8 cellular contexts compared by ENCODE assay signal in the genomic region with DNA sequence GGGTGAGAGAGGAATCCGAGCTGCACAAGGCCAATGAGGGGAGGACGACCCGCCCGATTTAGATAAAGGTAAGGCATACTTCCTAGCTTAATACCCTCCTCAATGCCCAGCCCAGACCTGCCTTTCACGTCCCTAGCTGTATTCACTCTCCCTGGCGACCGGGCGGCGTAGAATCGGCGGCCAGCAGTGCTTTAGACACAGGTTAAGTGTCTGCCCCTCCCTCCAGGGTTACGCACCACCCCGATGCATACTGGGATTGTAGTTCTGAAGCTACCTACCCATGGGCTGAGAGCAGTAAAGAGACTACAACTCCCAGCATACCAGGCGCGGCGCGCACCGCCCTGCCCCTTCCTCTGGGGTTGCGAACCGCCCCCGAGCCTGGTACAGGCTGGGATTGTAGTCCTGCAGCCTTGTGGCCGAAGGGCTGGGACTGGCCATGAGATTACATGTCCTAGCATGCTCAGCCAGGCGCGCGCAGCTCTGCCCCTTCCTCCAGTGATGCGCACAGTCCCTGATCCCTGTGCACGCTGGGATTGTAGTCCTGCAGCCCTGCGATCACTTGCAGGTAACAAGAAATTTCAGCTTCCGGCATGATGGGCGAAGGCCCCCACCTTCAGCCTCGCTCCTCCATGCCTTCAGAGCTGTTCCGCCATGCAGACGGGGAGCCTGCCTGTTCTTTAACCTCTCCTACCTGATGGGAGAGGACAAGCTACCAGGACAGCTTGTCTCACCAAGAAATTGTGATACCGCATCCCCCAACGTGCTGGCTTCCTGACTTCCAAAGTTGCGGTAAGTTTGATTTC. TPM values are rescaled to one million over a fixed set of nuclear protein-coding genes. Genes with fewer than 3 reads are reported as not detected.
DNase-seq lines count a peak whose midpoint lies in the region; ATAC-seq and TF ChIP-seq lines count a peak whose summit lies in the region.

No MANE protein-coding gene starts in this region.

- intact Hi-C loops in prostate gland (cut with DNase I) = no loop called here

- no peaks in the 10 kb centered on the region for H3K27me3 Mint-ChIP-seq in T-helper 17 cell

- ATAC-seq in GM18499 (IDR thresholded peaks at IDR 0.05; ENCODE audit: insufficient read depth, unreplicated experiment) = peak; percentile 96
- ATAC-seq in HG02938 (IDR thresholded peaks at IDR 0.05; ENCODE audit: unreplicated experiment) = peak; percentile 97
- peak; percentile 100 for ATAC-seq in T-helper 17 cell

- TF ChIP-seq CTCF in right atrium auricular region (IDR thresholded peaks at IDR 0.05) (no peak), prostate gland (IDR thresholded peaks at IDR 0.05) (peak in 2 of 4 experiments; percentile 40 to 48)

- H3K4me3 ChIP-seq in right atrium auricular region = peak overlapping the region; percentile 77 to 79
- H3K4me3 ChIP-seq in prostate gland = peak overlapping the region; percentile 44 to 65
- peak overlapping the region; percentile 65 for H3K4me3 ChIP-seq in urinary bladder (ENCODE audit: low read depth, low read length)

- H3K27ac ChIP-seq in right atrium auricular region (peak overlapping the region; percentile 79 to 81), prostate gland (peak overlapping the region; percentile 64 to 72), urinary bladder (ENCODE audit: low read depth) (peak overlapping the region; percentile 68)

- TF ChIP-seq POLR2A in prostate gland (IDR thresholded peaks at IDR 0.05) = peak; percentile 64

- H3K4me3 Mint-ChIP-seq in T-helper 17 cell = peak overlapping the region; percentile 99

- H3K27me3 ChIP-seq in right atrium auricular region (no peaks in the 10 kb centered on the region), prostate gland (replicated peaks; ENCODE audit: insufficient read depth) (no peaks in the 10 kb centered on the region)

- under 1% methylated on average over 36 of the region's 36 CpGs for WGBS in prostate gland
- WGBS in urinary bladder = under 1% methylated on average over 36 of the region's 36 CpGs

- H3K27ac Mint-ChIP-seq in T-helper 17 cell = peak overlapping the region; percentile 93

- peak; percentile 94 for DNase-seq in NCI-H1694 treated with DMSO at 0.1 percent for 48 hours (lab: John Stamatoyannopoulos, UW)
- DNase-seq in T-helper 17 cell = peak; percentile 80 to 84 (median 82)
- DNase-seq in anterior cingulate cortex (lab: John Stamatoyannopoulos, UW) = peak; percentile 86 to 100 (median 98)
- peak; percentile 98 for DNase-seq in right atrium auricular region (ENCODE audit: low spot score)
- DNase-seq in prostate gland (ENCODE audit: low spot score) = peak; percentile 98

- H3K36me3 Mint-ChIP-seq in T-helper 17 cell (ENCODE audit: low read depth) = no peaks in the 10 kb centered on the region

- H3K36me3 ChIP-seq in right atrium auricular region (no peaks in the 10 kb centered on the region), prostate gland (no peaks in the 10 kb centered on the region), urinary bladder (ENCODE audit: insufficient read depth) (no peaks in the 10 kb centered on the region)

- H3K4me1 Mint-ChIP-seq in T-helper 17 cell = peaks cover 41% of the 10 kb centered on the region

- H3K4me1 ChIP-seq in right atrium auricular region = peaks cover 0 to 22% of the 10 kb centered on the region in 2 donors
- H3K4me1 ChIP-seq in prostate gland (replicated peaks) = peaks cover 3% of the 10 kb centered on the region
- no peaks in the 10 kb centered on the region for H3K4me1 ChIP-seq in urinary bladder (ENCODE audit: insufficient read depth)

- H3K9me3 ChIP-seq in T-helper 17 cell (ENCODE audit: control insufficient read depth, low read length, poor library complexity, severe bottlenecking) = no peaks in the 10 kb centered on the region
- H3K9me3 ChIP-seq in right atrium auricular region = no peaks in the 10 kb centered on the region
- no peaks in the 10 kb centered on the region for H3K9me3 ChIP-seq in prostate gland

RNA-seq across cellular contexts. Expression of gene ZNF14, which starts 43.5 kb away (rescaled TPM):
- total RNA-seq in T-helper 17 cell (10 to 100 TPM; 18.7 to 22.5 TPM), right atrium auricular region (1 to 10 TPM; 2.8 to 4.6 TPM), prostate gland (1 to 10 TPM; 9.5 to 9.9 TPM), urinary bladder (30.1 TPM)
- 5.0 TPM for polyA plus RNA-seq in urinary bladder

RNA-seq across cellular contexts. Expression of gene ZNF506, which starts 45.1 kb away (rescaled TPM):
- total RNA-seq in T-helper 17 cell (10 to 100 TPM; 31.7 to 50.6 TPM), right atrium auricular region (10 to 100 TPM; 14.2 to 18.2 TPM), prostate gland (10 to 100 TPM; 35.7 to 37.2 TPM), urinary bladder (71.4 TPM)
- polyA plus RNA-seq in urinary bladder = 8.8 TPM

Comparison
In these comparisons a context has a peak if more than half of its experiments do, and no peak if none do; other contexts are left out.
1. Peak in every context shown above with its lines: DNase-seq, ATAC-seq, H3K4me3 ChIP-seq and H3K27ac ChIP-seq.